In genomic region chr6:36848658-36849441, GRCh38 we compare ENCODE assay signal across 9 cellular contexts. TPM values are rescaled to one million over a fixed set of nuclear protein-coding genes. Genes with fewer than 3 reads are reported as not detected.
DNase-seq lines count a peak whose midpoint lies in the region; ATAC-seq and TF ChIP-seq lines count a peak whose summit lies in the region.
"Had no signal": no experiment of that assay in that cellular context is flagged by ENCODE, and none has a peak within 500 bp of the region (broad histone marks: within the 10 kb centered on the region; RNA-seq: fewer than 3 reads in every experiment).

No MANE protein-coding gene starts in this region.

- CTCF ChIA-PET in Calu3 (lab: Charles Lee) = interaction anchor here (0.8 to 3.2 kb wide), 9 partner anchors 13 to 169 kb away, joined by 3 to 15 read pairs (median 3); no protein-coding TSS in a partner anchor

- H3K4me3 ChIP-seq in fibroblast of pulmonary artery (replicated peaks; ENCODE audit: low read depth, low read length) (no peak overlapping the region), neural cell (ENCODE audit: low read length) (peak overlapping the region; percentile 54)

- H3K79me2 ChIP-seq in neural cell (replicated peaks; ENCODE audit: insufficient read depth, low read length) = no peaks in the 10 kb centered on the region

- H3K4me2 ChIP-seq in neural cell (ENCODE audit: low read length) = peak overlapping the region; percentile 2

- H3K27me3 ChIP-seq in neural cell (ENCODE audit: insufficient read depth, low read depth, low read length) = no peaks in the 10 kb centered on the region

- no peaks in the 10 kb centered on the region for H3K36me3 ChIP-seq in neural cell (ENCODE audit: insufficient read depth, low read length)

- H3K27ac ChIP-seq in neural cell (ENCODE audit: low read length) = peak overlapping the region; percentile 53

- intact Hi-C loops in Calu3 (cut with micrococcal nuclease; ENCODE audit: unreplicated experiment) = no loop called here

- no peaks in the 10 kb centered on the region for H3K9me3 ChIP-seq in neural cell (ENCODE audit: low read length)

- H3K9ac ChIP-seq in neural cell (ENCODE audit: low read length) = peak overlapping the region; percentile 51

- H3K27me3 Mint-ChIP-seq in Calu3 (ENCODE audit: unreplicated experiment) = peaks cover 17% of the 10 kb centered on the region

- ATAC-seq in GM19035 (IDR thresholded peaks at IDR 0.05; ENCODE audit: unreplicated experiment) = no peak
- no peak for ATAC-seq in HG03378 (IDR thresholded peaks at IDR 0.05; ENCODE audit: unreplicated experiment)
- no peak for ATAC-seq in HG02571 (IDR thresholded peaks at IDR 0.05; ENCODE audit: unreplicated experiment)

- peaks cover 33% of the 10 kb centered on the region for H3K4me1 Mint-ChIP-seq in Calu3 (ENCODE audit: low read depth, unreplicated experiment)

- no peak overlapping the region for H3K27ac Mint-ChIP-seq in Calu3 (ENCODE audit: unreplicated experiment)

- TF ChIP-seq EP300 in neural cell (conservative IDR thresholded peaks at IDR 0.05; ENCODE audit: poor library complexity, severe bottlenecking) = peak; percentile 34

- no peaks in the 10 kb centered on the region for H3K9me3 Mint-ChIP-seq in Calu3 (ENCODE audit: low read depth, unreplicated experiment)

- peak; percentile 8 for TF ChIP-seq RAD21 in neural cell (conservative IDR thresholded peaks at IDR 0.05)

- peak overlapping the region; percentile 11 for H2AFZ ChIP-seq in neural cell (ENCODE audit: low read depth, low read length)

- peak overlapping the region; percentile 59 for H3K4me3 Mint-ChIP-seq in Calu3 (ENCODE audit: low read depth, unreplicated experiment)

- no peaks in the 10 kb centered on the region for H3F3A ChIP-seq in neural cell (ENCODE audit: insufficient read depth, low read length, poor library complexity, severe bottlenecking)

- no peaks in the 10 kb centered on the region for H3K9me2 ChIP-seq in neural cell (ENCODE audit: insufficient read depth, low read length)

- H3K36me3 Mint-ChIP-seq in Calu3 (ENCODE audit: insufficient read depth, unreplicated experiment) = peaks cover 15% of the 10 kb centered on the region

- no peaks in the 10 kb centered on the region for H4K20me1 ChIP-seq in neural cell (ENCODE audit: insufficient read depth)

- TF ChIP-seq CTCF in Calu3 (IDR thresholded peaks at IDR 0.05; ENCODE audit: unreplicated experiment) (no peak), fibroblast of pulmonary artery (IDR thresholded peaks at IDR 0.05; ENCODE audit: low read length, missing control alignments) (no peak), neural cell (IDR thresholded peaks at IDR 0.05; ENCODE audit: poor library complexity, severe bottlenecking) (no peak)

- BruUV-seq in Calu3 (replicated peaks; lab: Mats Ljungman, UMichigan) = no TSS peak

- DNase-seq in Calu3 (peak; percentile 77), NCI-H82 (lab: John Stamatoyannopoulos, UW) (peak; percentile 96), fibroblast of pulmonary artery (ENCODE audit: low read depth) (peak; percentile 20), T-helper 2 cell (no peak)
- DNase-seq: NCI-H1048 had no signal

TF ChIP-seq in neural cell, 6 proteins besides CTCF, POLR2A, EP300 and RAD21:
- peak; percentile 49 for TF ChIP-seq SMC3 (conservative IDR thresholded peaks at IDR 0.05; ENCODE audit: poor library complexity)
- TF ChIP-seq POLR2AphosphoS5 (IDR thresholded peaks at IDR 0.05) = peak; percentile 39
- TF ChIP-seq MXI1 (conservative IDR thresholded peaks at IDR 0.05; ENCODE audit: poor library complexity, severe bottlenecking) = peak; percentile 33
- peak; percentile 55 for TF ChIP-seq TAF1 (IDR thresholded peaks at IDR 0.05; ENCODE audit: low read depth)
- peak; percentile 39 for TF ChIP-seq REST (IDR thresholded peaks at IDR 0.05; ENCODE audit: borderline replicate concordance)
- no peak for TF ChIP-seq EZH2 (IDR thresholded peaks at IDR 0.05; ENCODE audit: borderline replicate concordance, insufficient read depth, low read length, poor library complexity, severe bottlenecking)

RNA-seq across cellular contexts. Expression of gene CPNE5, which starts 9.6 kb away (rescaled TPM):
- 0.12 TPM in 1 of 2 replicates, not detected in the other for total RNA-seq in Calu3 (2022)
- polyA plus RNA-seq in neural cell = 8.7 and 9.5 TPM in 2 replicates
- 9.3 and 11.5 TPM in 2 replicates for polyA minus RNA-seq in neural cell

RNA-seq across cellular contexts. Expression of gene PPIL1, which starts 25.8 kb away (rescaled TPM):
- 59.6 and 64.4 TPM in 2 replicates for total RNA-seq in Calu3 (2022)
- 85.6 and 104 TPM in 2 replicates for polyA plus RNA-seq in neural cell
- 54.0 and 54.1 TPM in 2 replicates for polyA minus RNA-seq in neural cell

RNA-seq across cellular contexts. Expression of gene C6orf89, which starts 36.9 kb away (rescaled TPM):
- 58.3 and 61.1 TPM in 2 replicates for total RNA-seq in Calu3 (2022)
- 24.6 and 27.8 TPM in 2 replicates for polyA plus RNA-seq in neural cell
- 36.3 and 39.9 TPM in 2 replicates for polyA minus RNA-seq in neural cell

Comparison
In these comparisons a context has a peak if more than half of its experiments do, and no peak if none do; other contexts are left out.
1. DNase-seq: peak in Calu3 (single experiment), NCI-H82 (single experiment) and fibroblast of pulmonary artery (single experiment); none in T-helper 2 cell (0 of 5).